In genomic region chr7:21642422-21642821, GRCh38 we compare ENCODE assay signal across 21 cellular contexts.
DNase-seq lines count a peak whose midpoint lies in the region; ATAC-seq and TF ChIP-seq lines count a peak whose summit lies in the region.
"Had no signal": no experiment of that assay in that cellular context is flagged by ENCODE, and none has a peak within 500 bp of the region (broad histone marks: within the 10 kb centered on the region; RNA-seq: fewer than 3 reads in every experiment).

No MANE protein-coding gene starts in this region.

- H3K4me3 Mint-ChIP-seq in nephron progenitor cell = no peak overlapping the region
- H3K4me3 Mint-ChIP-seq: activated CD4-positive, alpha-beta memory T cell treated with anti-CD3 and anti-CD28 coated beads, Interleukin-2, amount 10 ng/mL, durations not matched to agents 7 days and 5 days; activated T-cell treated with anti-CD3 and anti-CD28 coated beads, Interleukin-2, amount 50 U/mL, for 24 hours; T-helper 1 cell treated with Interleukin-12 subunit alpha and Interleukin-12 subunit beta and Interleukin-4 antibody, amounts not matched to agents 30 μg/mL and 1 μg/mL, for 36 hours had no signal

- peak overlapping the region; percentile 21 for H3K27ac Mint-ChIP-seq in nephron progenitor cell
- H3K27ac Mint-ChIP-seq: activated CD4-positive, alpha-beta memory T cell treated with anti-CD3 and anti-CD28 coated beads, Interleukin-2, amount 10 ng/mL, durations not matched to agents 7 days and 5 days; activated T-cell treated with anti-CD3 and anti-CD28 coated beads, Interleukin-2, amount 50 U/mL, for 24 hours; T-helper 1 cell treated with Interleukin-12 subunit alpha and Interleukin-12 subunit beta and Interleukin-4 antibody, amounts not matched to agents 30 μg/mL and 1 μg/mL, for 36 hours had no signal

- TF ChIP-seq CTCF in fibroblast of pulmonary artery (IDR thresholded peaks at IDR 0.05; ENCODE audit: low read length, missing control alignments) = no peak
- TF ChIP-seq CTCF in nephron progenitor cell (IDR thresholded peaks at IDR 0.05) = no peak

- peaks cover 13% of the 10 kb centered on the region for H3K9me3 Mint-ChIP-seq in nephron progenitor cell
- H3K9me3 Mint-ChIP-seq: activated CD4-positive, alpha-beta memory T cell treated with anti-CD3 and anti-CD28 coated beads, Interleukin-2, amount 10 ng/mL, durations not matched to agents 7 days and 5 days; T-helper 1 cell treated with Interleukin-12 subunit alpha and Interleukin-12 subunit beta and Interleukin-4 antibody, amounts not matched to agents 30 μg/mL and 1 μg/mL, for 36 hours had no signal

- H3K4me3 ChIP-seq in fibroblast of pulmonary artery (replicated peaks; ENCODE audit: low read depth, low read length) = no peak overlapping the region
- H3K4me3 ChIP-seq: BLaER1 treated with 17β-estradiol and CSF1 and Interleukin-3, amounts not matched to agents 10 nM and 100 nM; PC-9 had no signal

- ATAC-seq in HG02970 (IDR thresholded peaks at IDR 0.05; ENCODE audit: low FRiP score, unreplicated experiment) (no peak), GM18907 (IDR thresholded peaks at IDR 0.05; ENCODE audit: unreplicated experiment) (no peak)
- ATAC-seq: left lobe of liver had no signal

- peaks cover 4% of the 10 kb centered on the region for H3K36me3 Mint-ChIP-seq in nephron progenitor cell (ENCODE audit: low read depth)

- H3K27me3 Mint-ChIP-seq in nephron progenitor cell (ENCODE audit: low read depth, poor library complexity) = peaks cover 3% of the 10 kb centered on the region

- DNase-seq in EH (ENCODE audit: low read depth) = peak; percentile 39
- peak; percentile 67 for DNase-seq in NCI-H69 (lab: John Stamatoyannopoulos, UW)
- peak; percentile 45 for DNase-seq in fibroblast of pulmonary artery (ENCODE audit: low read depth)
- no peak for DNase-seq in nephron progenitor cell
- no peak for DNase-seq in NCI-H2227 (lab: John Stamatoyannopoulos, UW; ENCODE audit: unreplicated experiment)
- DNase-seq in NCI-H1048 (lab: John Stamatoyannopoulos, UW) = no peak
- DNase-seq: activated CD4-positive, alpha-beta memory T cell treated with anti-CD3 and anti-CD28 coated beads, Interleukin-2, amount 10 ng/mL, durations not matched to agents 7 days and 5 days; activated naive CD4-positive, alpha-beta T cell treated with Interleukin-2 at 50 U/mL for 16 hours; activated T-cell treated with anti-CD3 and anti-CD28 coated beads, Interleukin-2, amount 50 U/mL, for 24 hours; effector CD4-positive, alpha-beta T cell; IMR-90; MM.1S; NCI-H1694 treated with DMSO at 0.1 percent for 48 hours; PC-9; stimulated activated CD4-positive, alpha-beta T cell treated with anti-CD3 and anti-CD28 coated beads, Interleukin-12 subunit alpha, Interleukin-12 subunit beta, amount 100 ng/mL, for 4 hours; WERI-Rb-1 had no signal

- peaks cover 12% of the 10 kb centered on the region for H3K4me1 Mint-ChIP-seq in nephron progenitor cell
- H3K4me1 Mint-ChIP-seq: activated CD4-positive, alpha-beta memory T cell treated with anti-CD3 and anti-CD28 coated beads, Interleukin-2, amount 10 ng/mL, durations not matched to agents 7 days and 5 days had no signal

Comparison
In these comparisons a context has a peak if more than half of its experiments do, and no peak if none do; other contexts are left out.
1. DNase-seq: peak in EH (single experiment), NCI-H69 (single experiment) and fibroblast of pulmonary artery (single experiment); none in nephron progenitor cell (single experiment), NCI-H2227 (single experiment) and NCI-H1048 (single experiment).